Comparison of ENCODE assay signal across 19 cellular contexts in the genomic region with DNA sequence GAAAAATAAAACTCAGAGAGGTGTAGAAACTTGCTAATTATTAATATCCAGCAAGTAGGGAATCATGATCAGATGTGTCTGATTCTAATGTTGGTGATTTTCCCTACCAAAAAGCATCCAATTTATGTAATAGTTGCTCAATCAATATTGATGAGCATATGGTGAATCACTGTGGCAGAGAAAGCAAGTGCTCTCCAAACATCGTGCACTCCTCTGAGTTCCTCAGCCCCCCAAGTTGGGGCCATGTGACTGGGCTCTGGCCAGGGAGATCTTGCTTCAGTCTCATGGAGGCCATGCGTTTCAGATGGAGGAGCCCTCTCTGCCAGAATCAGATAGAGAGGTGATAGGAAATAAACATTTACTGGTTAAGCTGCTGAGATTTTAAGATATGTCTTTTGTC.
"Had no signal": no experiment of that assay in that cellular context is flagged by ENCODE, and none has a peak within 500 bp of the region (broad histone marks: within the 10 kb centered on the region; RNA-seq: fewer than 3 reads in every experiment).

No MANE protein-coding gene starts in this region.

- DNase-seq: KBM-7, MG63, MV-4-11, NCI-H1048, NCI-H1105, NCI-H1417, NCI-H1436 treated with DMSO at 0.1 percent for 48 hours, NCI-H1694, NCI-H187 treated with DMSO at 0.1 percent for 48 hours, NCI-H2029 treated with DMSO at 0.1 percent for 48 hours, NCI-H2227 treated with DMSO at 0.1 percent for 48 hours, NCI-H524, NCI-H69, NCI-H774, SHP77, SK-N-SH, SW 1271, T-cell had no signal

- H3K9me2 ChIP-seq: SK-N-SH had no signal

- ATAC-seq: T-cell had no signal

- H3K4me3 ChIP-seq: MG63 had no signal

- H3K36me3 ChIP-seq: MG63 had no signal

- H3K9me3 ChIP-seq: MG63, SK-N-SH had no signal

- H3K4me2 ChIP-seq: SK-N-SH had no signal

- H3K9ac ChIP-seq: SK-N-SH had no signal

- H3K27me3 ChIP-seq: MG63 had no signal

- H3K27ac ChIP-seq: RWPE1 had no signal
